Comparison of ENCODE assay signal across 8 cellular contexts in the genomic region with DNA sequence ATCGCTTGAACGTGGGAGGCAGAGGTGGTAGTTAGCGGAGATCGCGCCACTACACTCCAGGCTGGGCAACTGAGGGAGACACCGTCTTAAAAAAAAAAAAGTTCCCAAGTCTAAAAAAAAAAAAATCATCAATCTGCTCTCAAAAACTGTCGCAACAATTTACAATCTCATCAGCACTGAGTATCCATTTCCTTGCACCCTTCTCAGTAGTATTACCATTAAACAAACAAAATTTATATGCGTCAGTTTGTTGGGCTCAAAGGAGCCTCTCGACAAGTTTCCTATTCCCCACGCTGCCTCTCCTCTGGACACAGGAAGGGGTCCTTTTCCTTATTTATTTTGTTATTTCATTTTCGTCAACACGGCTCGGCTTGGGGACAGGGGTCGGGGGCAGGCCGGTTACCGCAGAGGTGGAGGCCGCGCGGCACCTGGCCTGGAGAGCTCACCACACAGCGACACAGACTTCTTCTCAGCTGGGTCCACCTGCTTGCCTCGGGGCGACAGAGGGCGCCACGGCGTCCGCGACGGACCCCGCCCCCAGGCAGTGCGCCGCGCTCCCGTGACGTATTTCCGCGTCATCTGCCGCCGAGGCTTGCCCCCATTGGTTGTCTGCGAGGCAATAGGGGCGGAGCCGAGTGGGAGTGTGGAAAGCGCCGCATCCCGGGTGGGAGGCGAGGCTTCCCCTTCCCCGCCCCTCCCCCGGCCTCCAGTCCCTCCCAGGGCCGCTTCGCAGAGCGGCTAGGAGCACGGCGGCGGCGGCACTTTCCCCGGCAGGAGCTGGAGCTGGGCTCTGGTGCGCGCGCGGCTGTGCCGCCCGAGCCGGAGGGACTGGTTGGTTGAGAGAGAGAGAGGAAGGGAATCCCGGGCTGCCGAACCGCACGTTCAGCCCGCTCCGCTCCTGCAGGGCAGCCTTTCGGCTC. TPM values are rescaled to one million over a fixed set of nuclear protein-coding genes. Genes with fewer than 3 reads are reported as not detected.
A peak's percentile ranks its signal among the peaks of the same experiment; 100 is the strongest.
DNase-seq lines count a peak whose midpoint lies in the region; ATAC-seq and TF ChIP-seq lines count a peak whose summit lies in the region.

Gene MAP2K1 (plus strand): TSS at position 709 of the 920 bp plus-strand sequence. CDS start 436 bp downstream, outside the sequence.

- TF ChIP-seq CTCF in uterus (IDR thresholded peaks at IDR 0.05), result peak; percentile 78 to 91 (median 88)

- peak within 1 kb of the TSS; percentile 83 for H3K27ac ChIP-seq in angular gyrus (ENCODE audit: low read depth, low read length)
- peak within 1 kb of the TSS; percentile 88 to 93 for H3K27ac ChIP-seq in uterus

- H3K4me3 ChIP-seq in uterus, result peak within 1 kb of the TSS; percentile 68 to 81

- TF ChIP-seq POLR2A in GM15510 (IDR thresholded peaks at IDR 0.05; ENCODE audit: borderline replicate concordance, extremely low read depth, insufficient read length) (peak; percentile 76), uterus (IDR thresholded peaks at IDR 0.05) (peak; percentile 29 to 71)

- H3K36me3 ChIP-seq in uterus, result no peaks in the 10 kb centered on the region

- peaks cover 7% of the 10 kb centered on the region for H3K36me3 Mint-ChIP-seq in T-helper 17 cell (ENCODE audit: low read depth)

- H3K4me1 ChIP-seq in uterus, result peaks cover 0 to 5% of the 10 kb centered on the region in 2 donors

- H3K4me3 Mint-ChIP-seq in T-helper 17 cell, result peak within 1 kb of the TSS; percentile 97

- H3K27me3 ChIP-seq in uterus, result no peaks in the 10 kb centered on the region

- peaks cover 48% of the 10 kb centered on the region for H3K4me1 Mint-ChIP-seq in T-helper 17 cell

- intact Hi-C loops in left ventricle myocardium superior (cut with micrococcal nuclease) (loop anchor here (5.0 kb wide), 1 partner anchor 116 kb away; the partner anchor contains the start of gene RPL4), uterus (cut with DNase I; ENCODE audit: low total_unique reads) (loop anchor here (5.0 kb wide), 1 partner anchor 111 kb away; the partner anchor contains the start of gene SNAPC5)

- ATAC-seq in HG02885 (IDR thresholded peaks at IDR 0.05; ENCODE audit: poor library complexity, unreplicated experiment), result peak; percentile 81
- peak; percentile 89 for ATAC-seq in T-helper 17 cell
- peak; percentile 99 for ATAC-seq in left ventricle myocardium superior

- peak within 1 kb of the TSS; percentile 97 for H3K27ac Mint-ChIP-seq in T-helper 17 cell

- no peaks in the 10 kb centered on the region for H3K9me3 ChIP-seq in T-helper 17 cell (ENCODE audit: control insufficient read depth, low read length, poor library complexity, severe bottlenecking)
- no peaks in the 10 kb centered on the region for H3K9me3 ChIP-seq in uterus

- peak; percentile 86 for DNase-seq in NCI-H1694 (lab: John Stamatoyannopoulos, UW)
- peak; percentile 97 to 98 (median 97) for DNase-seq in T-helper 17 cell
- DNase-seq in left ventricle myocardium superior, result peak; percentile 99
- peak; percentile 85 for DNase-seq in pulmonary artery endothelial cell (ENCODE audit: low read depth, low spot score)
- DNase-seq in uterus, result peak; percentile 98 to 99

- H3K27me3 Mint-ChIP-seq in T-helper 17 cell, result no peaks in the 10 kb centered on the region

RNA-seq across cellular contexts. Expression of gene MAP2K1, which starts in this region (rescaled TPM):
- 10 to 100 TPM; 39.2 to 57.3 TPM for total RNA-seq in T-helper 17 cell
- 40.4 TPM for total RNA-seq in left ventricle myocardium superior
- total RNA-seq in pulmonary artery endothelial cell, result 62.7 and 67.5 TPM in 2 replicates
- 10 to 100 TPM; 13.2 to 46.4 (median 33.5) TPM for total RNA-seq in uterus

Comparison
In these comparisons a context has a peak if more than half of its experiments do, and no peak if none do; other contexts are left out.
1. Peak in every context shown above with its lines: DNase-seq, ATAC-seq, H3K4me3 ChIP-seq and H3K27ac ChIP-seq.